In genomic region chr2:87637249-87638002, GRCh38 we compare ENCODE assay signal across 7 cellular contexts.
DNase-seq lines count a peak whose midpoint lies in the region; ATAC-seq and TF ChIP-seq lines count a peak whose summit lies in the region.
"Not testable (repeated sequence)": the region's sequence is repeated elsewhere in the genome, so short reads cannot be mapped to it uniquely, and the experiment has no call there.

No MANE protein-coding gene starts in this region.

- not testable (repeated sequence) for TF ChIP-seq CTCF in fibroblast of pulmonary artery (IDR thresholded peaks at IDR 0.05; ENCODE audit: low read length, missing control alignments); heart left ventricle (IDR thresholded peaks at IDR 0.05); right lobe of liver (IDR thresholded peaks at IDR 0.05); retinal pigment epithelial cell (conservative IDR thresholded peaks at IDR 0.05; ENCODE audit: low read depth, low read length)

- 56 to 73% (median 70%) methylated on average over 8 to 14 of the region's 15 CpGs for WGBS in heart left ventricle, 4 donors
- 25% methylated on average over 4 of the region's 15 CpGs for WGBS in right lobe of liver (ENCODE audit: insufficient coverage, low coverage, low lambda C conversion rate, missing lambda C conversion rate)

- H3K27me3 ChIP-seq in heart left ventricle, right lobe of liver: not testable (repeated sequence)

- not testable (repeated sequence) for TF ChIP-seq POLR2A in heart left ventricle (IDR thresholded peaks at IDR 0.05); right lobe of liver (IDR thresholded peaks at IDR 0.05)

- H3K27ac ChIP-seq in heart left ventricle, right lobe of liver: not testable (repeated sequence)

- H3K4me1 ChIP-seq in heart left ventricle, right lobe of liver: not testable (repeated sequence)

- DNase-seq in EH (ENCODE audit: low read depth) = peak; percentile 59
- peak; percentile 28 for DNase-seq in NCI-H226
- peak; percentile 41 for DNase-seq in brain pericyte (ENCODE audit: low read depth, low spot score)
- DNase-seq in fibroblast of pulmonary artery (ENCODE audit: low read depth) = peak; percentile 40
- peak; percentile 23 to 70 (median 42) for DNase-seq in heart left ventricle
- peak; percentile 30 to 56 (median 51) for DNase-seq in right lobe of liver
- DNase-seq in retinal pigment epithelial cell (ENCODE audit: low read depth) = peak; percentile 21

- H3K4me3 ChIP-seq in fibroblast of pulmonary artery (replicated peaks; ENCODE audit: low read depth, low read length); heart left ventricle; right lobe of liver; retinal pigment epithelial cell (ENCODE audit: low read length): not testable (repeated sequence)

- peak in 3 of 4 donors; percentile 64 to 75 (median 70) for ATAC-seq in heart left ventricle
- peak in 3 of 4 donors; percentile 12 to 36 (median 13) for ATAC-seq in right lobe of liver

- not testable (repeated sequence) for H3K36me3 ChIP-seq in heart left ventricle, right lobe of liver

- not testable (repeated sequence) for H3K9me3 ChIP-seq in heart left ventricle, right lobe of liver

- intact Hi-C loops in heart left ventricle (cut with DNase I); right lobe of liver (cut with DNase I): not testable (repeated sequence)
